ENCODE assay signal across 26 cellular contexts in genomic region chr12:16453319-16453718, GRCh38.
DNase-seq lines count a peak whose midpoint lies in the region; ATAC-seq, FAIRE-seq and TF ChIP-seq lines count a peak whose summit lies in the region.
"Had no signal": no experiment of that assay in that cellular context is flagged by ENCODE, and none has a peak within 500 bp of the region (broad histone marks: within the 10 kb centered on the region; RNA-seq: fewer than 3 reads in every experiment).

No MANE protein-coding gene starts in this region.

- no peak overlapping the region for H3K9ac ChIP-seq in HepG2 (ENCODE audit: insufficient read depth, low read depth, low read length)
- H3K9ac ChIP-seq in K562 (ENCODE audit: insufficient read depth in 1 of 2, low read depth in 2 of 2, low read length in 2 of 2), result no peak overlapping the region
- H3K9ac ChIP-seq: BLaER1 had no signal

- H3K9me3 ChIP-seq in HepG2 (ENCODE audit: low read length), result no peaks in the 10 kb centered on the region
- no peaks in the 10 kb centered on the region for H3K9me3 ChIP-seq in right lobe of liver
- no peaks in the 10 kb centered on the region for H3K9me3 ChIP-seq in K562 (replicated peaks; ENCODE audit: control insufficient read depth, insufficient read depth, low read depth, low read length)
- H3K9me3 ChIP-seq in pancreas, result no peaks in the 10 kb centered on the region
- H3K9me3 ChIP-seq: BE2C, BLaER1 had no signal

- ATAC-seq in HepG2 (no peak), right lobe of liver (no peak), K562 (no peak), pancreas (no peak)
- ATAC-seq: GM12878 had no signal

- DNase-seq in HepG2 (ENCODE audit: low spot score) (no peak), right lobe of liver (no peak), K562 (ENCODE audit: extremely low read depth in 1 of 4, low spot score in 3 of 4) (no peak), pancreas (no peak), NCI-H446 treated with DMSO at 0.1 percent for 48 hours (lab: John Stamatoyannopoulos, UW) (no peak), RKO (ENCODE audit: low spot score) (no peak), mucosa of gallbladder (ENCODE audit: low spot score) (no peak)
- DNase-seq: ACHN; BE2C; C1 segment of cervical spinal cord; CD4-positive, alpha-beta memory T cell; CD4-positive, CD25-positive, alpha-beta regulatory T cell; CD8-positive, alpha-beta memory T cell; COR-L47; DMS 273 treated with DMSO at 0.1 percent for 48 hours; DMS153; DMS53; DMS79; DND-41; EL; GDM1 had no signal

- H3K4me3 ChIP-seq in HepG2 (replicated peaks in 1 of 3; ENCODE audit: insufficient read depth in 1 of 3, low read depth in 2 of 3, low read length in 3 of 3) (no peak overlapping the region), right lobe of liver (no peak overlapping the region), K562 (no peak overlapping the region), pancreas (no peak overlapping the region)
- H3K4me3 ChIP-seq: BLaER1, GM12878 had no signal

- CTCF ChIA-PET in HepG2 (lab: Yijun Ruan, JAX; ENCODE audit: low intra/inter-chr PET ratio, low total read pairs), result no interaction called here
- CTCF ChIA-PET in K562 (lab: Yijun Ruan, JAX; ENCODE audit: low intra/inter-chr PET ratio), result no interaction called here

- H3K36me3 ChIP-seq in HepG2 (replicated peaks in 1 of 2; ENCODE audit: control insufficient read depth in 1 of 2, insufficient read depth in 2 of 2, low read length in 2 of 2) (no peaks in the 10 kb centered on the region), right lobe of liver (no peaks in the 10 kb centered on the region), K562 (ENCODE audit: control insufficient read depth, insufficient read depth, low read length) (no peaks in the 10 kb centered on the region), pancreas (no peaks in the 10 kb centered on the region)
- H3K36me3 ChIP-seq: BE2C, BLaER1 had no signal

- POLR2A ChIA-PET in HepG2 (lab: Yijun Ruan, JAX), result no interaction called here
- POLR2A ChIA-PET in K562 (lab: Yijun Ruan, JAX), result no interaction called here

- intact Hi-C loops in HepG2 (cut with micrococcal nuclease; ENCODE audit: unreplicated experiment) (no loop called here), right lobe of liver (cut with DNase I) (no loop called here), K562 (cut with micrococcal nuclease) (no loop called here), pancreas (cut with DNase I) (no loop called here)

- H3K9me1 ChIP-seq in K562 (ENCODE audit: control insufficient read depth, insufficient read depth, low read length), result no peaks in the 10 kb centered on the region

- no peak overlapping the region for H3K27ac ChIP-seq in HepG2 (ENCODE audit: extremely low read length, insufficient read depth, low read length)
- no peak overlapping the region for H3K27ac ChIP-seq in right lobe of liver
- H3K27ac ChIP-seq in K562 (ENCODE audit: extremely low read depth, low read depth, low read length), result no peak overlapping the region
- no peak overlapping the region for H3K27ac ChIP-seq in pancreas
- H3K27ac ChIP-seq: 22Rv1, BLaER1 had no signal

- H3K4me2 ChIP-seq in HepG2 (ENCODE audit: low read depth, low read length) (no peak overlapping the region), K562 (ENCODE audit: insufficient read depth, low read length) (no peak overlapping the region)
- H3K4me2 ChIP-seq: BLaER1 had no signal

- in situ Hi-C loops in HepG2 (cut with HindIII; ENCODE audit: extremely low pct_ligation_motif_present, low pct_unique_long_range_greater_than_20kb), result no loop called here
- in situ Hi-C loops in K562 (cut with MboI), result no loop called here

- no peaks in the 10 kb centered on the region for H3K27me3 ChIP-seq in HepG2 (ENCODE audit: control insufficient read depth in 1 of 2, insufficient read depth in 2 of 2, low read length in 2 of 2)
- H3K27me3 ChIP-seq in right lobe of liver, result no peaks in the 10 kb centered on the region
- no peaks in the 10 kb centered on the region for H3K27me3 ChIP-seq in K562 (ENCODE audit: control insufficient read depth in 2 of 2, insufficient read depth in 2 of 2, low read length in 2 of 2)
- H3K27me3 ChIP-seq in pancreas, result no peaks in the 10 kb centered on the region
- H3K27me3 ChIP-seq: BE2C, BLaER1 had no signal

- H3K4me1 ChIP-seq in HepG2 (ENCODE audit: insufficient read depth, low read length) (no peaks in the 10 kb centered on the region), right lobe of liver (no peaks in the 10 kb centered on the region), K562 (replicated peaks in 1 of 2; ENCODE audit: control insufficient read depth in 2 of 2, insufficient read depth in 2 of 2, low read length in 2 of 2) (no peaks in the 10 kb centered on the region), pancreas (no peaks in the 10 kb centered on the region)
- H3K4me1 ChIP-seq: BE2C, BLaER1 had no signal

- H2AFZ ChIP-seq in HepG2 (ENCODE audit: low read length) (no peak overlapping the region), K562 (ENCODE audit: low read depth, low read length) (no peak overlapping the region)

- BruUV-seq in HepG2 (replicated peaks; lab: Mats Ljungman, UMichigan) (no TSS peak), K562 (replicated peaks; lab: Mats Ljungman, UMichigan) (no TSS peak)

- no peak for FAIRE-seq in HepG2 (lab: Jason Lieb, UNC)
- no peak for FAIRE-seq in K562 (lab: Jason Lieb, UNC)
- FAIRE-seq in pancreas (lab: Jason Lieb, UNC), result peak; percentile 20
- FAIRE-seq: GM12878, GM12892, GM19239 had no signal

- TF ChIP-seq CTCF in HepG2 (CRISPR knock-in tag; IDR thresholded peaks at IDR 0.05) (no peak), right lobe of liver (IDR thresholded peaks at IDR 0.05) (no peak), K562 (IDR thresholded peaks at IDR 0.05 in 2 of 3, conservative IDR thresholded peaks at IDR 0.05 in 1 of 3; ENCODE audit: insufficient read depth in 2 of 3, low read depth in 1 of 3, low read length in 3 of 3) (no peak), pancreas (IDR thresholded peaks at IDR 0.05) (no peak)

- no peak for TF ChIP-seq EP300 in HepG2 (IDR thresholded peaks at IDR 0.05; ENCODE audit: low read depth in 2 of 2, low read length in 2 of 2)
- no peak for TF ChIP-seq EP300 in HepG2 (CRISPR knock-in tag; IDR thresholded peaks at IDR 0.05; ENCODE audit: borderline replicate concordance)
- no peak for TF ChIP-seq EP300 in K562 (IDR thresholded peaks at IDR 0.05; ENCODE audit: low read length)

- no peak for TF ChIP-seq POLR2A in HepG2 (IDR thresholded peaks at IDR 0.05; ENCODE audit: insufficient read depth in 1 of 2, low read depth in 2 of 2, low read length in 2 of 2)
- no peak for TF ChIP-seq POLR2A in right lobe of liver (IDR thresholded peaks at IDR 0.05)
- TF ChIP-seq POLR2A in K562 (conservative IDR thresholded peaks at IDR 0.05), result no peak

- no peaks in the 10 kb centered on the region for H4K20me1 ChIP-seq in HepG2 (ENCODE audit: insufficient read depth, low read length)
- no peaks in the 10 kb centered on the region for H4K20me1 ChIP-seq in K562 (replicated peaks; ENCODE audit: control insufficient read depth, insufficient read depth, low read length)
- H4K20me1 ChIP-seq: BLaER1 had no signal

- TF ChIP-seq RAD21 in HepG2 (CRISPR knock-in tag; IDR thresholded peaks at IDR 0.05), result no peak
- no peak for TF ChIP-seq RAD21 in K562 (CRISPR knock-in tag; conservative IDR thresholded peaks at IDR 0.05 in 1 of 2, IDR thresholded peaks at IDR 0.05 in 1 of 2)

- H3K79me2 ChIP-seq in HepG2 (ENCODE audit: insufficient read depth, low read length), result no peaks in the 10 kb centered on the region
- H3K79me2 ChIP-seq in K562 (ENCODE audit: control insufficient read depth, insufficient read depth, low read length), result no peaks in the 10 kb centered on the region

- WGBS in HepG2 (ENCODE audit: low lambda C conversion rate), result 49% methylated on average over 3 of the region's 3 CpGs
- 47% methylated on average over 3 of the region's 3 CpGs for WGBS in right lobe of liver (ENCODE audit: insufficient coverage, low coverage, low lambda C conversion rate, missing lambda C conversion rate)
- 0% methylated on average over 3 of the region's 3 CpGs for WGBS in K562 (ENCODE audit: insufficient coverage, low coverage, missing lambda C conversion rate)
- 56 to 60% methylated on average over 3 of the region's 3 CpGs for WGBS in pancreas, 2 donors

TF ChIP-seq in HepG2, 621 proteins besides CTCF, POLR2A, EP300 and RAD21:
- TF ChIP-seq KLF9 (CRISPR knock-in tag; IDR thresholded peaks at IDR 0.05; ENCODE audit: low read depth) (no peak), MAFF (IDR thresholded peaks at IDR 0.05; ENCODE audit: low read depth, low read length) (peak; percentile 29; the same call in 1 of the 2 replicates), MAFK (conservative IDR thresholded peaks at IDR 0.05 in 1 of 2, IDR thresholded peaks at IDR 0.05 in 1 of 2; ENCODE audit: low read length in 2 of 2) (peak; percentile 4 to 80; a peak in 2 of 4 replicates)

TF ChIP-seq in K562, 482 proteins besides CTCF, POLR2A, EP300 and RAD21:
- TF ChIP-seq MEIS2 (IDR thresholded peaks at IDR 0.05; ENCODE audit: partially characterized antibody) (no peak), ZNF316 (IDR thresholded peaks at IDR 0.05) (peak; percentile 38; the same call in 1 of the 2 replicates)

Comparison
In these comparisons a context has a peak if more than half of its experiments do, and no peak if none do; other contexts are left out.
1. Of the 241 proteins assayed by ChIP-seq in both HepG2 and K562: peak only in HepG2: MAFF and MAFK; only in K562: none; in both: none; in neither: 239.